ENCODE assay signal across 8 cellular contexts in genomic region chr3:133805384-133805701, GRCh38. TPM values are rescaled to one million over a fixed set of nuclear protein-coding genes. Genes with fewer than 3 reads are reported as not detected.
DNase-seq lines count a peak whose midpoint lies in the region; TF ChIP-seq lines count a peak whose summit lies in the region.

No MANE protein-coding gene starts in this region.

- TF ChIP-seq EP300 in sigmoid colon (IDR thresholded peaks at IDR 0.05): no peak

- H3K4me1 ChIP-seq in SJSA1 (replicated peaks) (no peaks in the 10 kb centered on the region), sigmoid colon (peaks cover 0 to 18% (median 6%) of the 10 kb centered on the region in 4 donors), adrenal gland (replicated peaks in 1 of 2) (peaks cover 10 to 11% of the 10 kb centered on the region in 2 donors)

- TF ChIP-seq CTCF in fibroblast of pulmonary artery (IDR thresholded peaks at IDR 0.05; ENCODE audit: low read length, missing control alignments) (no peak), sigmoid colon (IDR thresholded peaks at IDR 0.05) (no peak), adrenal gland (IDR thresholded peaks at IDR 0.05) (no peak)

- intact Hi-C loops in sigmoid colon (cut with DNase I): loop anchor here (10.0 kb wide), 1 partner anchor 1081 kb away; the partner anchor contains the start of gene NPHP3
- intact Hi-C loops in adrenal gland (cut with DNase I): no loop called here

- TF ChIP-seq POLR2A in sigmoid colon (IDR thresholded peaks at IDR 0.05) (no peak), adrenal gland (IDR thresholded peaks at IDR 0.05) (no peak)

- H3K27ac ChIP-seq in SJSA1 (no peak overlapping the region), sigmoid colon (peak overlapping the region in 3 of 4 donors; percentile 71 to 81 (median 77)), adrenal gland (peak overlapping the region in 1 of 5 donors; percentile 69)

- H3K4me3 ChIP-seq in GM08714 (ENCODE audit: low read length): peak overlapping the region; percentile 23; the same call in 1 of the 2 replicates
- peak overlapping the region; percentile 86 for H3K4me3 ChIP-seq in SJSA1
- peak overlapping the region; percentile 82 for H3K4me3 ChIP-seq in fibroblast of pulmonary artery (replicated peaks; ENCODE audit: low read depth, low read length)
- peak overlapping the region; percentile 77 to 91 (median 84) for H3K4me3 ChIP-seq in sigmoid colon
- peak overlapping the region in 2 of 4 donors; percentile 57 to 59 for H3K4me3 ChIP-seq in adrenal gland

- H3K9me3 ChIP-seq in SJSA1 (replicated peaks) (no peaks in the 10 kb centered on the region), sigmoid colon (no peaks in the 10 kb centered on the region), adrenal gland (replicated peaks in 1 of 3) (no peaks in the 10 kb centered on the region)

- no peak for DNase-seq in SJSA1 (ENCODE audit: low read depth in 1 of 2, low spot score in 2 of 2)
- DNase-seq in fibroblast of pulmonary artery (ENCODE audit: low read depth): no peak
- no peak for DNase-seq in sigmoid colon
- no peak for DNase-seq in adrenal gland
- no peak for DNase-seq in stimulated activated CD4-positive, alpha-beta T cell treated with anti-CD3 and anti-CD28 coated beads, Interleukin-2, amount 100 ng/mL, for 24 hours
- no peak for DNase-seq in AG08396 (ENCODE audit: low spot score)
- DNase-seq in middle frontal gyrus (ENCODE audit: extremely low spot score, low spot score): no peak

- no peaks in the 10 kb centered on the region for H3K27me3 ChIP-seq in SJSA1 (replicated peaks)
- H3K27me3 ChIP-seq in sigmoid colon: no peaks in the 10 kb centered on the region
- H3K27me3 ChIP-seq in adrenal gland: no peaks in the 10 kb centered on the region

- H3K36me3 ChIP-seq in SJSA1 (peaks cover 27% of the 10 kb centered on the region), sigmoid colon (peaks cover 0 to 23% (median 0%) of the 10 kb centered on the region in 4 donors), adrenal gland (replicated peaks in 1 of 2) (peaks cover 0 to 5% of the 10 kb centered on the region in 2 donors)

- WGBS in sigmoid colon, 2 donors: 11 to 14% methylated on average over 15 of the region's 15 CpGs
- WGBS in adrenal gland, 4 donors: 8 to 15% (median 13%) methylated on average over 13 to 15 of the region's 15 CpGs

RNA-seq across cellular contexts. Expression of gene SRPRB, which starts 0.3 kb away (rescaled TPM):
- total RNA-seq in SJSA1 (2014; rRNA removed; shearing (Covaris generic)): 63.1 and 69.9 TPM in 2 replicates
- total RNA-seq in sigmoid colon (10 to 100 TPM; 10.8 to 20.0 (median 15.8) TPM), adrenal gland (100 to 1,000 TPM in 1 of 8 donors, 10 to 100 TPM in 7; 18.8 to 177 (median 48.7) TPM)
- polyA plus RNA-seq in sigmoid colon (10 to 100 TPM in 1 of 3 donors, 1 to 10 TPM in 2; 4.2 to 33.3 (median 5.5) TPM), adrenal gland (100 to 1,000 TPM in 1 of 3 donors, 10 to 100 TPM in 2; 13.0 to 136 (median 26.7) TPM)

RNA-seq across cellular contexts. Expression of gene TF, which starts 59.1 kb away (rescaled TPM):
- not detected in 2 replicates for total RNA-seq in SJSA1 (2014; rRNA removed; shearing (Covaris generic))
- 1 to 10 TPM; 1.1 to 5.8 (median 2.2) TPM for total RNA-seq in sigmoid colon
- polyA plus RNA-seq in sigmoid colon: 10 to 100 TPM in 1 of 3 donors, under 1 TPM in 2; under 0.01 to 14.8 (median 0.60) TPM
- total RNA-seq in adrenal gland: 10 to 100 TPM in 2 of 8 donors, 1 to 10 TPM in 3, under 1 TPM in 2, not detected in 1; under 0.01 to 15.5 (median 2.2) TPM
- polyA plus RNA-seq in adrenal gland: 10 to 100 TPM in 1 of 3 donors, 1 to 10 TPM in 2; 1.9 to 12.3 (median 3.5) TPM
